8 cellular contexts compared by ENCODE assay signal in the genomic region with DNA sequence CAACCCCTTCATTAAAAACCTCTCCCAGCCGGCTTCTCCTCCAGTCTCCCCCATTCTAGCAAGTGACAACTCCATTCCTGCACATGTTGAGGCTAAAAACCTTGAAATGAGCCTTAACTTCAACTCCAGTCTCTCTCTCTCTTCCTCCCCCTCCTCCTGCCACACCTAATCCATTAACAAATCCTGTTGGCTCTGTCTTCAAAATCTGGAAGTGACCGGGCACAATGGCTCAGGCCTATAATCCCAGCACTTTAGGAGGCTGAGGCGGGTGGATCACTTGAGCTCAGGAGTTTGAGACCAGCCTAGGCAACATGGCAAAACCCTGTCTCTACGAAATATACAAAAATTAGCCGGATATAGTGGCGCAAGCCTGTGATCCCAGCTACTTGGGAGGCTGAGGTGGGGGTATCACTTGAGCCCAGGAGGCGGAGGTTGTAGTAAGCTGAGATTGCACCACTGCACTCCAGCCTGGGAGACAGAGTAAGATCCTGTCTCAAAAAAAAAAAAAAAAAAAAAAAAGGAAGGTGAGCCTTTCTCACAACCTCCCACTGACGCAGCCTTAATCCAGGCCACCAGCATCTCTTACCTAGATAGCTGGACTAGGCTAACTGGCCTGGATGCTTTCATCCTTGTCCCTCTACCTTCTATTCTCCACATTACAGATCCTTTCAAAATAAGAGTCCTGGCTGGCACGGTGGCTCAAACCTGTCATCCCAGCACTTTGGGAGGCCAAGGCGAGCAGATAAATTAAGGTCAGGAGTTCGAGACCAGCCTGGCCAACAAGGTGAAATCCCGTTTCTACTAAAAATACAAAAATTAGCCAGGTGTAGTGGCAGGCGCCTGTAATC. TPM values are rescaled to one million over a fixed set of nuclear protein-coding genes. Genes with fewer than 3 reads are reported as not detected.
DNase-seq lines count a peak whose midpoint lies in the region; ATAC-seq and TF ChIP-seq lines count a peak whose summit lies in the region.
"Not testable (repeated sequence)": the region's sequence is repeated elsewhere in the genome, so short reads cannot be mapped to it uniquely, and the experiment has no call there.

No MANE protein-coding gene starts in this region.

- H3K4me2 ChIP-seq in HCT116 (ENCODE audit: low read length) = not testable (repeated sequence)
- peak overlapping the region; percentile 1 for H3K4me2 ChIP-seq in neural progenitor cell

- not testable (repeated sequence) for TF ChIP-seq CTCF in HCT116 (IDR thresholded peaks at IDR 0.05 in 2 of 3, conservative IDR thresholded peaks at IDR 0.05 in 1 of 3; ENCODE audit: borderline replicate concordance in 1 of 3, insufficient read depth in 1 of 3, low read depth in 2 of 3, low read length in 2 of 3); neural progenitor cell (IDR thresholded peaks at IDR 0.05)

- not testable (repeated sequence) for BruUV-seq in HCT116 (replicated peaks; lab: Mats Ljungman, UMichigan)

- ATAC-seq in HCT116 = peak; percentile 57; the same call in 1 of the 2 replicates
- ATAC-seq in activated T-helper 17 cell treated with anti-CD3 and anti-CD28 coated beads, Interleukin-2, amount 50 U/mL, for 72 hours (replicated peaks); central memory CD8-positive, alpha-beta T cell (replicated peaks; ENCODE audit: extremely low read depth, poor library complexity, severe bottlenecking): not testable (repeated sequence)

- peaks cover 98% of the 10 kb centered on the region for H3K36me3 Mint-ChIP-seq in activated T-helper 17 cell treated with anti-CD3 and anti-CD28 coated beads, Interleukin-2, amount 50 U/mL, for 72 hours (ENCODE audit: low read depth)
- H3K36me3 Mint-ChIP-seq in central memory CD8-positive, alpha-beta T cell (ENCODE audit: insufficient read depth); neural progenitor cell: not testable (repeated sequence)
- H3K36me3 Mint-ChIP-seq in stimulated activated naive CD8-positive, alpha-beta T cell treated with anti-CD3 and anti-CD28 coated beads, Interleukin-15, Interleukin-2, amounts not matched to agents 100 ng/mL and 50 ng/mL, for 24 hours (ENCODE audit: low read depth) = peaks cover 62% of the 10 kb centered on the region

- POLR2A ChIA-PET in HCT116 (lab: Charles Lee) = not testable (repeated sequence)

- H3K27me3 ChIP-seq in ACC112 (ENCODE audit: insufficient read depth, low read length); HCT116 (ENCODE audit: insufficient read depth, low read length); neural progenitor cell: not testable (repeated sequence)

- intact Hi-C loops in HCT116 (cut with micrococcal nuclease) = not testable (repeated sequence)

- H3K79me2 ChIP-seq in ACC112 (ENCODE audit: control insufficient read depth, insufficient read depth, low read length, unreplicated experiment) (peaks cover 76% of the 10 kb centered on the region), HCT116 (ENCODE audit: insufficient read depth, low read length) (peaks cover 28% of the 10 kb centered on the region; the same call in 1 of the 2 replicates), neural progenitor cell (ENCODE audit: low read depth) (peaks cover 97% of the 10 kb centered on the region)

- peaks cover 34% of the 10 kb centered on the region for H3F3A ChIP-seq in neural progenitor cell (ENCODE audit: low read depth)

- H3K27ac ChIP-seq in ACC112 (ENCODE audit: low read depth, low read length) = peak overlapping the region; percentile 93
- not testable (repeated sequence) for H3K27ac ChIP-seq in HCT116 (ENCODE audit: low read depth, low read length)
- peak overlapping the region; percentile 71 for H3K27ac ChIP-seq in neural progenitor cell

- not testable (repeated sequence) for H2AFZ ChIP-seq in ACC112 (ENCODE audit: low read length, unreplicated experiment); HCT116 (ENCODE audit: low read depth, low read length, poor library complexity, severe bottlenecking); neural progenitor cell (replicated peaks)

- H3K4me3 Mint-ChIP-seq in activated T-helper 17 cell treated with anti-CD3 and anti-CD28 coated beads, Interleukin-2, amount 50 U/mL, for 72 hours = peak overlapping the region; percentile 42
- H3K4me3 Mint-ChIP-seq in central memory CD8-positive, alpha-beta T cell; neural progenitor cell: not testable (repeated sequence)
- H3K4me3 Mint-ChIP-seq in stimulated activated naive CD8-positive, alpha-beta T cell treated with anti-CD3 and anti-CD28 coated beads, Interleukin-15, Interleukin-2, amounts not matched to agents 100 ng/mL and 50 ng/mL, for 24 hours = peak overlapping the region; percentile 18

- not testable (repeated sequence) for H3K4me3 ChIP-seq in ACC112 (ENCODE audit: low read depth, low read length); HCT116 (replicated peaks in 1 of 2; ENCODE audit: low read depth in 1 of 2, low read length in 2 of 2); neural progenitor cell

- H3K4me1 ChIP-seq in ACC112 (ENCODE audit: control insufficient read depth, insufficient read depth, low read length, unreplicated experiment) (peaks cover 70% of the 10 kb centered on the region), HCT116 (ENCODE audit: control insufficient read depth in 1 of 2, insufficient read depth in 2 of 2, low read length in 2 of 2) (peaks cover 3 to 14% of the 10 kb centered on the region in 2 experiments; a peak in 2 of 4 replicates), neural progenitor cell (peaks cover 14% of the 10 kb centered on the region)

- not testable (repeated sequence) for H3K9me2 ChIP-seq in HCT116 (ENCODE audit: insufficient read depth)

- H3K9me3 ChIP-seq in HCT116 (ENCODE audit: control insufficient read depth in 1 of 2, insufficient read depth in 1 of 2, low read depth in 1 of 2, low read length in 2 of 2); neural progenitor cell (ENCODE audit: low read depth): not testable (repeated sequence)

- TF ChIP-seq POLR2A in HCT116 (IDR thresholded peaks at IDR 0.05; ENCODE audit: borderline replicate concordance, extremely low read depth, insufficient read depth, insufficient read length) = not testable (repeated sequence)

- not testable (repeated sequence) for H4K20me1 ChIP-seq in HCT116 (ENCODE audit: insufficient read depth)
- H4K20me1 ChIP-seq in neural progenitor cell (ENCODE audit: low read depth) = peaks cover 41% of the 10 kb centered on the region

- not testable (repeated sequence) for H3K27me3 Mint-ChIP-seq in activated T-helper 17 cell treated with anti-CD3 and anti-CD28 coated beads, Interleukin-2, amount 50 U/mL, for 72 hours; central memory CD8-positive, alpha-beta T cell; neural progenitor cell (ENCODE audit: insufficient read depth, low read depth); stimulated activated naive CD8-positive, alpha-beta T cell treated with anti-CD3 and anti-CD28 coated beads, Interleukin-15, Interleukin-2, amounts not matched to agents 100 ng/mL and 50 ng/mL, for 24 hours

- H3K36me3 ChIP-seq in ACC112 (ENCODE audit: insufficient read depth, low read length); HCT116 (ENCODE audit: control insufficient read depth in 1 of 2, insufficient read depth in 2 of 2, low read length in 2 of 2); neural progenitor cell: not testable (repeated sequence)

- H3K27ac Mint-ChIP-seq in activated T-helper 17 cell treated with anti-CD3 and anti-CD28 coated beads, Interleukin-2, amount 50 U/mL, for 72 hours = peak overlapping the region; percentile 5
- H3K27ac Mint-ChIP-seq in central memory CD8-positive, alpha-beta T cell (ENCODE audit: low read depth) = peak overlapping the region; percentile 5
- H3K27ac Mint-ChIP-seq in neural progenitor cell = peak overlapping the region; percentile 70
- H3K27ac Mint-ChIP-seq in stimulated activated naive CD8-positive, alpha-beta T cell treated with anti-CD3 and anti-CD28 coated beads, Interleukin-15, Interleukin-2, amounts not matched to agents 100 ng/mL and 50 ng/mL, for 24 hours = peak overlapping the region; percentile 45

- H3K9me3 Mint-ChIP-seq in activated T-helper 17 cell treated with anti-CD3 and anti-CD28 coated beads, Interleukin-2, amount 50 U/mL, for 72 hours; central memory CD8-positive, alpha-beta T cell; neural progenitor cell; stimulated activated naive CD8-positive, alpha-beta T cell treated with anti-CD3 and anti-CD28 coated beads, Interleukin-15, Interleukin-2, amounts not matched to agents 100 ng/mL and 50 ng/mL, for 24 hours: not testable (repeated sequence)

- CTCF ChIA-PET in HCT116 (lab: Charles Lee) = not testable (repeated sequence)

- not testable (repeated sequence) for TF ChIP-seq RAD21 in HCT116 (IDR thresholded peaks at IDR 0.05; ENCODE audit: low read depth)

- H3K4me1 Mint-ChIP-seq in activated T-helper 17 cell treated with anti-CD3 and anti-CD28 coated beads, Interleukin-2, amount 50 U/mL, for 72 hours = peaks cover 66% of the 10 kb centered on the region
- peaks cover 75% of the 10 kb centered on the region for H3K4me1 Mint-ChIP-seq in central memory CD8-positive, alpha-beta T cell
- H3K4me1 Mint-ChIP-seq in neural progenitor cell = peaks cover 29% of the 10 kb centered on the region
- H3K4me1 Mint-ChIP-seq in stimulated activated naive CD8-positive, alpha-beta T cell treated with anti-CD3 and anti-CD28 coated beads, Interleukin-15, Interleukin-2, amounts not matched to agents 100 ng/mL and 50 ng/mL, for 24 hours (ENCODE audit: low read depth) = peaks cover 92% of the 10 kb centered on the region

- not testable (repeated sequence) for H3K9ac ChIP-seq in HCT116 (ENCODE audit: low read length); neural progenitor cell

- RAD21 ChIA-PET in HCT116 (lab: Charles Lee; ENCODE audit: low non-redundant PET in 1 of 2, low total read pairs in 2 of 2, uncharacterized antibody in 2 of 2, unreplicated experiment in 2 of 2) = not testable (repeated sequence)

- not testable (repeated sequence) for DNase-seq in HCT116 (ENCODE audit: low read depth, low spot score); central memory CD8-positive, alpha-beta T cell (ENCODE audit: low spot score in 2 of 2)
- DNase-seq in SKM-1 treated with dmso at 0.1 percent for 144 hours (lab: John Stamatoyannopoulos, UW; ENCODE audit: unreplicated experiment) (peak; percentile 23), islet precursor cell (peak; percentile 77), neural progenitor cell (ENCODE audit: low spot score) (peak; percentile 52)

RNA-seq across cellular contexts. Expression of gene STAT3, which starts 21.8 kb away (rescaled TPM):
- total RNA-seq in HCT116 (2021; ENCODE audit: unreplicated experiment) (61.0 TPM), neural progenitor cell (ENCODE audit: low replicate concordance) (54.9 and 56.2 TPM in 2 replicates)
- 38.0 and 39.4 TPM in 2 replicates for polyA plus RNA-seq in HCT116 (2012)
- 100 to 1,000 TPM; 179 to 429 TPM for total RNA-seq in activated T-helper 17 cell treated with anti-CD3 and anti-CD28 coated beads, Interleukin-2, amount 50 U/mL, for 72 hours

RNA-seq across cellular contexts. Expression of gene CAVIN1, which starts 56.7 kb away (rescaled TPM):
- total RNA-seq in HCT116 (2021; ENCODE audit: unreplicated experiment) (79.7 TPM), neural progenitor cell (ENCODE audit: low replicate concordance) (5.5 and 14.0 TPM in 2 replicates)
- 52.0 and 53.3 TPM in 2 replicates for polyA plus RNA-seq in HCT116 (2012)
- 1 to 10 TPM; 2.5 to 6.1 TPM for total RNA-seq in activated T-helper 17 cell treated with anti-CD3 and anti-CD28 coated beads, Interleukin-2, amount 50 U/mL, for 72 hours

Comparison
In these comparisons a context has a peak if more than half of its experiments do, and no peak if none do; other contexts are left out.
1. H3K27ac Mint-ChIP-seq: peak in every context shown above with its lines; median percentile 70 in neural progenitor cell; 45 in stimulated activated naive CD8-positive, alpha-beta T cell treated with anti-CD3 and anti-CD28 coated beads, Interleukin-15, Interleukin-2, amounts not matched to agents 100 ng/mL and 50 ng/mL, for 24 hours; 5 in activated T-helper 17 cell treated with anti-CD3 and anti-CD28 coated beads, Interleukin-2, amount 50 U/mL, for 72 hours; 5 in central memory CD8-positive, alpha-beta T cell.